Comparison of ENCODE assay signal across 14 cellular contexts in genomic region chr6:146892613-146893401, GRCh38.
DNase-seq lines count a peak whose midpoint lies in the region; ATAC-seq and TF ChIP-seq lines count a peak whose summit lies in the region.
"Had no signal": no experiment of that assay in that cellular context is flagged by ENCODE, and none has a peak within 500 bp of the region (broad histone marks: within the 10 kb centered on the region; RNA-seq: fewer than 3 reads in every experiment).

No MANE protein-coding gene starts in this region.

- no peak overlapping the region for H3K23ac ChIP-seq in mesendoderm (ENCODE audit: low read length)

- H2BK120ac ChIP-seq in mesendoderm (ENCODE audit: low read depth, low read length) = no peak overlapping the region

- H3K9ac ChIP-seq in mesendoderm (ENCODE audit: low read length) = no peak overlapping the region

- peaks cover 3 to 8% of the 10 kb centered on the region in 2 donors for H3K36me3 Mint-ChIP-seq in CD14-positive monocyte
- H3K36me3 Mint-ChIP-seq in stimulated activated effector memory CD8-positive, alpha-beta T cell treated with anti-CD3 and anti-CD28 coated beads, Interleukin-12 subunit alpha, Interleukin-12 subunit beta, amount 100 ng/mL, for 72 hours = no peaks in the 10 kb centered on the region
- H3K36me3 Mint-ChIP-seq in activated CD4-positive, alpha-beta T cell treated with anti-CD3 and anti-CD28 coated beads, Interleukin-2, amount 10 ng/mL, durations not matched to agents 24 days and 14 days (ENCODE audit: low read depth) = no peaks in the 10 kb centered on the region

- no peak overlapping the region for H4K8ac ChIP-seq in mesendoderm (ENCODE audit: low read depth, low read length)

- no peaks in the 10 kb centered on the region for H3K4me1 ChIP-seq in mesendoderm (ENCODE audit: control insufficient read depth, low read depth, low read length)
- H3K4me1 ChIP-seq: uterus had no signal

- ATAC-seq in stimulated activated effector memory CD8-positive, alpha-beta T cell treated with anti-CD3 and anti-CD28 coated beads, Interleukin-12 subunit alpha, Interleukin-12 subunit beta, amount 100 ng/mL, for 72 hours = no peak

- no peak overlapping the region for H4K5ac ChIP-seq in mesendoderm (ENCODE audit: low read length)

- no peaks in the 10 kb centered on the region for H3K27me3 ChIP-seq in mesendoderm (ENCODE audit: insufficient read depth, low read length, poor library complexity)
- H3K27me3 ChIP-seq: uterus had no signal

- peaks cover 0 to 2% (median 0%) of the 10 kb centered on the region in 3 donors for H3K27me3 Mint-ChIP-seq in CD14-positive monocyte (ENCODE audit: low read depth in 3 of 3)
- peaks cover 8% of the 10 kb centered on the region for H3K27me3 Mint-ChIP-seq in activated CD4-positive, alpha-beta T cell treated with anti-CD3 and anti-CD28 coated beads, Interleukin-2, amount 10 ng/mL, durations not matched to agents 24 days and 14 days

- peaks cover 0 to 4% (median 0%) of the 10 kb centered on the region in 7 donors for H3K9me3 Mint-ChIP-seq in CD14-positive monocyte
- no peaks in the 10 kb centered on the region for H3K9me3 Mint-ChIP-seq in stimulated activated effector memory CD8-positive, alpha-beta T cell treated with anti-CD3 and anti-CD28 coated beads, Interleukin-12 subunit alpha, Interleukin-12 subunit beta, amount 100 ng/mL, for 72 hours
- H3K9me3 Mint-ChIP-seq in activated CD4-positive, alpha-beta T cell treated with anti-CD3 and anti-CD28 coated beads, Interleukin-2, amount 10 ng/mL, durations not matched to agents 24 days and 14 days = peaks cover 18% of the 10 kb centered on the region

- no CpG with 5 or more reads among the region's 2 CpGs for WGBS in mesendoderm (ENCODE audit: extremely low coverage, insufficient coverage, low lambda C conversion rate)

- H3K4me1 Mint-ChIP-seq in CD14-positive monocyte = peaks cover 31% of the 10 kb centered on the region
- H3K4me1 Mint-ChIP-seq in stimulated activated effector memory CD8-positive, alpha-beta T cell treated with anti-CD3 and anti-CD28 coated beads, Interleukin-12 subunit alpha, Interleukin-12 subunit beta, amount 100 ng/mL, for 72 hours = no peaks in the 10 kb centered on the region
- peaks cover 8% of the 10 kb centered on the region for H3K4me1 Mint-ChIP-seq in activated CD4-positive, alpha-beta T cell treated with anti-CD3 and anti-CD28 coated beads, Interleukin-2, amount 10 ng/mL, durations not matched to agents 24 days and 14 days

- intact Hi-C loops in CD14-positive monocyte (cut with micrococcal nuclease) (no loop called here), cardiac septum (cut with DNase I) (no loop called here)
- intact Hi-C loops in activated CD4-positive, alpha-beta T cell treated with anti-CD3 and anti-CD28 coated beads, Interleukin-2, amount 10 ng/mL, durations not matched to agents 24 days and 14 days (cut with micrococcal nuclease) = no loop called here

- no peak overlapping the region for H2AK5ac ChIP-seq in mesendoderm (ENCODE audit: low read length)

- no peak overlapping the region for H3K27ac ChIP-seq in mesendoderm (ENCODE audit: low read depth, low read length)
- H3K27ac ChIP-seq: uterus had no signal

- DNase-seq in CD14-positive monocyte (ENCODE audit: low spot score) (peak; percentile 64), KG1 (lab: John Stamatoyannopoulos, UW) (peak; percentile 30), astrocyte of the cerebellum (ENCODE audit: low read depth) (peak; percentile 85), mesendoderm (peak; percentile 53), cardiac septum (ENCODE audit: low spot score) (no peak)
- DNase-seq in activated T-cell treated with anti-CD3 and anti-CD28 coated beads, Interleukin-2, amount 50 U/mL, for 1 hour = no peak
- no peak for DNase-seq in stimulated activated effector memory CD8-positive, alpha-beta T cell treated with anti-CD3 and anti-CD28 coated beads, Interleukin-12 subunit alpha, Interleukin-12 subunit beta, amount 100 ng/mL, for 72 hours (ENCODE audit: low spot score in 2 of 2)
- no peak for DNase-seq in activated CD4-positive, alpha-beta T cell treated with anti-CD3 and anti-CD28 coated beads, Interleukin-2, amount 10 ng/mL, durations not matched to agents 24 days and 14 days
- DNase-seq: DMS79, H7, NCI-H1930, nucleus accumbens, SHP77 treated with DMSO at 0.1 percent for 48 hours, uterus had no signal

- no peak overlapping the region for H3K4ac ChIP-seq in mesendoderm (ENCODE audit: low read depth, low read length)

- H3K4me2 ChIP-seq in mesendoderm (ENCODE audit: low read length) = no peak overlapping the region

- H3K4me3 ChIP-seq in astrocyte of the cerebellum (ENCODE audit: low read depth, low read length) (no peak overlapping the region), mesendoderm (ENCODE audit: low read length) (no peak overlapping the region)
- H3K4me3 ChIP-seq: uterus had no signal

- no peaks in the 10 kb centered on the region for H3K79me2 ChIP-seq in mesendoderm (ENCODE audit: control insufficient read depth, insufficient read depth, low read length)

- TF ChIP-seq CTCF in CD14-positive monocyte (IDR thresholded peaks at IDR 0.05) (no peak), astrocyte of the cerebellum (IDR thresholded peaks at IDR 0.05; ENCODE audit: low read depth, low read length, missing control alignments) (no peak)

- no peaks in the 10 kb centered on the region for H3K36me3 ChIP-seq in mesendoderm (ENCODE audit: control insufficient read depth, insufficient read depth, low read length)
- H3K36me3 ChIP-seq: uterus had no signal

- no peak overlapping the region for H3K4me3 Mint-ChIP-seq in CD14-positive monocyte
- no peak overlapping the region for H3K4me3 Mint-ChIP-seq in stimulated activated effector memory CD8-positive, alpha-beta T cell treated with anti-CD3 and anti-CD28 coated beads, Interleukin-12 subunit alpha, Interleukin-12 subunit beta, amount 100 ng/mL, for 72 hours
- H3K4me3 Mint-ChIP-seq in activated CD4-positive, alpha-beta T cell treated with anti-CD3 and anti-CD28 coated beads, Interleukin-2, amount 10 ng/mL, durations not matched to agents 24 days and 14 days = no peak overlapping the region

- in situ Hi-C loops in astrocyte of the cerebellum (cut with HindIII; ENCODE audit: low sequenced_read_pairs) = no loop called here

- no peak overlapping the region for H2BK5ac ChIP-seq in mesendoderm (ENCODE audit: low read length)

- H3K79me1 ChIP-seq in mesendoderm (ENCODE audit: low read length) = no peaks in the 10 kb centered on the region

- H3K18ac ChIP-seq in mesendoderm (ENCODE audit: low read length) = no peak overlapping the region

- no peak overlapping the region for H3K56ac ChIP-seq in mesendoderm (ENCODE audit: low read length)

- H2BK15ac ChIP-seq in mesendoderm (replicated peaks; ENCODE audit: low read depth) = no peak overlapping the region

- H3K27ac Mint-ChIP-seq in CD14-positive monocyte = peak overlapping the region; percentile 79 to 94 (median 91)
- no peak overlapping the region for H3K27ac Mint-ChIP-seq in stimulated activated effector memory CD8-positive, alpha-beta T cell treated with anti-CD3 and anti-CD28 coated beads, Interleukin-12 subunit alpha, Interleukin-12 subunit beta, amount 100 ng/mL, for 72 hours
- H3K27ac Mint-ChIP-seq in activated CD4-positive, alpha-beta T cell treated with anti-CD3 and anti-CD28 coated beads, Interleukin-2, amount 10 ng/mL, durations not matched to agents 24 days and 14 days = no peak overlapping the region

Comparison
In these comparisons a context has a peak if more than half of its experiments do, and no peak if none do; other contexts are left out.
1. DNase-seq: peak in CD14-positive monocyte (single experiment), KG1 (single experiment), astrocyte of the cerebellum (single experiment) and mesendoderm (single experiment); none in activated T-cell treated with anti-CD3 and anti-CD28 coated beads, Interleukin-2, amount 50 U/mL, for 1 hour (single experiment), cardiac septum (single experiment), stimulated activated effector memory CD8-positive, alpha-beta T cell treated with anti-CD3 and anti-CD28 coated beads, Interleukin-12 subunit alpha, Interleukin-12 subunit beta, amount 100 ng/mL, for 72 hours (0 of 2) and activated CD4-positive, alpha-beta T cell treated with anti-CD3 and anti-CD28 coated beads, Interleukin-2, amount 10 ng/mL, durations not matched to agents 24 days and 14 days (single experiment).
2. H3K27ac Mint-ChIP-seq: peak in CD14-positive monocyte (7 of 7); none in stimulated activated effector memory CD8-positive, alpha-beta T cell treated with anti-CD3 and anti-CD28 coated beads, Interleukin-12 subunit alpha, Interleukin-12 subunit beta, amount 100 ng/mL, for 72 hours (single experiment) and activated CD4-positive, alpha-beta T cell treated with anti-CD3 and anti-CD28 coated beads, Interleukin-2, amount 10 ng/mL, durations not matched to agents 24 days and 14 days (single experiment).